21 cellular contexts compared by ENCODE assay signal in the genomic region with DNA sequence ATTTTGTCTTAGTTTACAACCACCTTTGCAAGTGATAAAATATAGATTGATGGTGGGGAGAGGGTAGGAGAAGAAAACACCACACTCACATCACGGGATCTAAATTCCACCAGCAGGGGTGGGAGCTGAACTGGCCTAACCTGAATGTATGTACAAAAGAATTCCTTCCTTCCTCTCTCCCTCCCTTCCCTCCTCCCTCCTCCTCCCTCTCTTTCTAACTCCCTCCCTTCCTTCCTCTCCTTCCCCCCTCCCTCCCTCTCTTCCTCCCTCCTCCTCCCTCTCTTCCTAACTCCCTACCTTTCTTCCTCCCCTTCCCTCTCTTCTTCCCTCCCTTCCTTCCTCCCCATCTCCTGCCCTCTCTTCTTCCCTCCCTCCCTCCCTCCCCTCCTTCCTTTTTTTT.
"Had no signal": no experiment of that assay in that cellular context is flagged by ENCODE, and none has a peak within 500 bp of the region (broad histone marks: within the 10 kb centered on the region; RNA-seq: fewer than 3 reads in every experiment).

No MANE protein-coding gene starts in this region.

- DNase-seq: activated CD4-positive, alpha-beta T cell treated with anti-CD3 and anti-CD28 coated beads, Interleukin-2, amount 50 U/mL, for 4 hours; activated gamma-delta T cell treated with Interleukin-2 at 50 U/mL for 16 hours; adrenal gland; cerebellar nuclear complex; effector CD4-positive, alpha-beta T cell; left colon; midbrain; nephron progenitor cell; occipital lobe; posterior cingulate gyrus; stimulated activated CD8-positive, alpha-beta memory T cell treated with anti-CD3 and anti-CD28 coated beads, Interleukin-4, amount 100 ng/mL, for 48 hours; stimulated activated naive CD4-positive, alpha-beta T cell treated with Interleukin-2 at 50 U/mL for 16 hours; substantia nigra; T-helper 2 cell had no signal

- H3K4me3 ChIP-seq: adrenal gland, breast epithelium, esophagus muscularis mucosa, gastroesophageal sphincter, lung, tibial nerve had no signal

- H3K36me3 Mint-ChIP-seq: activated naive CD4-positive, alpha-beta T cell treated with anti-CD3 and anti-CD28 coated beads, Interleukin-2, amount 50 U/mL, for 72 hours had no signal

- H3K27me3 ChIP-seq: adrenal gland, breast epithelium, esophagus muscularis mucosa, gastroesophageal sphincter, tibial nerve had no signal

- H3K9me3 Mint-ChIP-seq: activated naive CD4-positive, alpha-beta T cell treated with anti-CD3 and anti-CD28 coated beads, Interleukin-2, amount 50 U/mL, for 72 hours; activated T-helper 1 cell treated with anti-CD3 and anti-CD28 coated beads, Interleukin-12 subunit alpha, Interleukin-12 subunit beta, Interleukin-2, Interleukin-4 antibody, amounts not matched to agents 30 ng/mL and 10 ng/mL and 1 ng/mL, durations not matched to agents 14 hours and 24 hours and 36 hours; nephron progenitor cell had no signal

- H3K27ac Mint-ChIP-seq: activated naive CD4-positive, alpha-beta T cell treated with anti-CD3 and anti-CD28 coated beads, Interleukin-2, amount 50 U/mL, for 72 hours; activated T-helper 1 cell treated with anti-CD3 and anti-CD28 coated beads, Interleukin-12 subunit alpha, Interleukin-12 subunit beta, Interleukin-2, Interleukin-4 antibody, amounts not matched to agents 30 ng/mL and 10 ng/mL and 1 ng/mL, durations not matched to agents 14 hours and 24 hours and 36 hours; nephron progenitor cell had no signal

- H3K36me3 ChIP-seq: adrenal gland, breast epithelium, esophagus muscularis mucosa, gastroesophageal sphincter, tibial nerve had no signal

- H3K27ac ChIP-seq: adrenal gland, breast epithelium, esophagus muscularis mucosa, gastroesophageal sphincter, tibial nerve had no signal

- H3K4me1 ChIP-seq: breast epithelium had no signal

- H3K4me3 Mint-ChIP-seq: activated T-helper 1 cell treated with anti-CD3 and anti-CD28 coated beads, Interleukin-12 subunit alpha, Interleukin-12 subunit beta, Interleukin-2, Interleukin-4 antibody, amounts not matched to agents 30 ng/mL and 10 ng/mL and 1 ng/mL, durations not matched to agents 14 hours and 24 hours and 36 hours; nephron progenitor cell had no signal

- ATAC-seq: activated naive CD4-positive, alpha-beta T cell treated with anti-CD3 and anti-CD28 coated beads, Interleukin-2, amount 50 U/mL, for 72 hours; gastroesophageal sphincter; left colon had no signal

- H3K9me3 ChIP-seq: adrenal gland, breast epithelium, esophagus muscularis mucosa, gastroesophageal sphincter, tibial nerve had no signal
